ENCODE assay signal across 8 cellular contexts in genomic region chr16:66935319-66936011, GRCh38. TPM values are rescaled to one million over a fixed set of nuclear protein-coding genes. Genes with fewer than 3 reads are reported as not detected.
DNase-seq lines count a peak whose midpoint lies in the region; ATAC-seq and TF ChIP-seq lines count a peak whose summit lies in the region.

CES2 (plus strand) TSS chr16:66935516; CDS start chr16:66935636, 120 bp downstream.

- intact Hi-C loops in A673 (cut with micrococcal nuclease; ENCODE audit: unreplicated experiment) (no loop called here), left ventricle myocardium superior (cut with micrococcal nuclease) (no loop called here), psoas muscle (cut with DNase I) (no loop called here)

- ATAC-seq in left ventricle myocardium superior (peak; percentile 74), psoas muscle (peak; percentile 41 to 71 (median 64)), HG03196 (IDR thresholded peaks at IDR 0.05; ENCODE audit: unreplicated experiment) (no peak)

- peak within 1 kb of the TSS; percentile 92 for H3K27ac ChIP-seq in A673 (ENCODE audit: low read depth, low read length, poor library complexity, severe bottlenecking)
- peak within 1 kb of the TSS; percentile 86 for H3K27ac ChIP-seq in adipose tissue (ENCODE audit: low read depth, low read length)
- peak within 1 kb of the TSS; percentile 91 for H3K27ac ChIP-seq in psoas muscle

- peak within 1 kb of the TSS; percentile 80 for H3K4me3 ChIP-seq in A673 (ENCODE audit: low read depth, low read length, poor library complexity, severe bottlenecking)
- peak within 1 kb of the TSS; percentile 91 for H3K4me3 ChIP-seq in psoas muscle

- peaks cover 9% of the 10 kb centered on the region for H3K36me3 ChIP-seq in A673 (ENCODE audit: insufficient read depth, low read length, poor library complexity, severe bottlenecking)
- H3K36me3 ChIP-seq in psoas muscle (ENCODE audit: insufficient read depth in 1 of 2, low read depth in 1 of 2), result peaks cover 0 to 55% of the 10 kb centered on the region in 2 donors

- no TSS peak for BruUV-seq in A673 (replicated peaks; lab: Mats Ljungman, UMichigan)

- peaks cover 21% of the 10 kb centered on the region for H3K4me1 ChIP-seq in A673 (ENCODE audit: insufficient read depth, low read length, poor library complexity, severe bottlenecking)
- H3K4me1 ChIP-seq in psoas muscle, result peaks cover 30% of the 10 kb centered on the region

- CTCF ChIA-PET in A673 (lab: Charles Lee), result no interaction called here

- POLR2A ChIA-PET in A673 (lab: Charles Lee; ENCODE audit: low non-redundant PET), result no interaction called here

- H3K27me3 ChIP-seq in A673 (replicated peaks; ENCODE audit: insufficient read depth, low read depth, low read length, poor library complexity), result no peaks in the 10 kb centered on the region
- H3K27me3 ChIP-seq in psoas muscle (ENCODE audit: insufficient read depth in 3 of 3, low read length in 2 of 3), result no peaks in the 10 kb centered on the region

- H3K9me3 ChIP-seq in A673 (ENCODE audit: low read depth, low read length, poor library complexity, severe bottlenecking), result no peaks in the 10 kb centered on the region
- no peaks in the 10 kb centered on the region for H3K9me3 ChIP-seq in psoas muscle

- DNase-seq in A673 (ENCODE audit: low spot score), result no peak
- peak; percentile 72 for DNase-seq in HK-2 (ENCODE audit: unreplicated experiment)
- peak; percentile 75 for DNase-seq in left ventricle myocardium superior
- peak; percentile 58 to 79 for DNase-seq in psoas muscle
- no peak for DNase-seq in GF-D8 (lab: John Stamatoyannopoulos, UW)
- DNase-seq in central memory CD4-positive, alpha-beta T cell, result no peak

- no peak for TF ChIP-seq CTCF in A673 (conservative IDR thresholded peaks at IDR 0.05; ENCODE audit: low read depth, low read length)
- no peak for TF ChIP-seq CTCF in psoas muscle (IDR thresholded peaks at IDR 0.05)

- WGBS in adipose tissue, 3 donors, result 23 to 46% (median 38%) methylated on average over 42 to 44 of the region's 44 CpGs
- WGBS in psoas muscle, 3 donors, result 17 to 22% (median 20%) methylated on average over 39 to 44 of the region's 44 CpGs

RNA-seq across cellular contexts. Expression of gene CES2, which starts in this region (rescaled TPM):
- total RNA-seq in A673 (2021) (37.6 and 39.8 TPM in 2 replicates), left ventricle myocardium superior (103 TPM), psoas muscle (10 to 100 TPM; 22.7 to 92.8 (median 57.6) TPM)
- polyA plus RNA-seq in adipose tissue (10 to 100 TPM; 14.5 to 28.8 (median 26.5) TPM), psoas muscle (10 to 100 TPM; 12.8 to 22.4 (median 21.6) TPM)

Comparison
In these comparisons a context has a peak if more than half of its experiments do, and no peak if none do; other contexts are left out.
1. DNase-seq: peak in HK-2 (single experiment), left ventricle myocardium superior (single experiment) and psoas muscle (2 of 2); none in A673 (single experiment), GF-D8 (single experiment) and central memory CD4-positive, alpha-beta T cell (single experiment).
2. Peak in every context shown above with its lines, with median percentiles within 50 percentile points of each other: H3K27ac ChIP-seq.